In the genomic region with DNA sequence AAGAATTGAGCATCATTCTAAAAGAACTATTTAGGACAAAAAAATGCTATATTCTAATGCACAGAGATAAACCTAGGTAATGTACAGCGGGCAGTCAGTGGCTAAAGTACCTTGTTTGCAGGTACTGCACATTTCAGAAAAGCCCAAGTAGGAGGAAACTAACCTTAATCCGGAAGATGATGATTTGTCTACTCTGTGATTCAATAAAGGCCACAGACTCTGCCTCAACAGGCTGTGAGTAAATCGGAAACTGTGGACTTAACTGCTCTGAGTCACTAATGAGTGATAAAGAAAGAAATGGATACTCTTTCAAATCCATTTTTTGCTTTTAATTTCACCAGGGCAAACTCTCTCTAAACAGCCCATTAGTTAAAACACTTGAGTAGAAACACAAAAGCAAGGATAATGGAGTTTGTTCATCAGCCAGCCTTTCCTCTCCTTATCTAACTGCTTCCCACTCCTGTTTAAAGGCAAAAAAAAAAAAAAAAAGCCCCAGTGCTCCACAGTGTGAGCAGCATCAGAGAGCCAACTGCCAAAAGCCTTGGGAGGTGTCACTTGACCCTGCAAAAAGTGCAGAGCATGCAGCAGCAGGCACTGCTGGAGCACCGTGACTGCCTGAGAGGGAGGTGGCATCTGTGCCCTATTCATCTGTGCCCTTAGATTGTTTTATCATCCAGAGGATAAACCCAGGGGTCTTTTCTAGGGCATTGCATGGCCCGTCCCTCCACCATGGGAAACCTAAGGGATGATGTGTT, we compare ENCODE assay signal across 8 cellular contexts.
DNase-seq lines count a peak whose midpoint lies in the region; ATAC-seq and TF ChIP-seq lines count a peak whose summit lies in the region.

No MANE protein-coding gene starts in this region.

- peaks cover 3% of the 10 kb centered on the region for H3F3A ChIP-seq in smooth muscle cell (ENCODE audit: low read depth)

- no peak overlapping the region for H3K27ac Mint-ChIP-seq in activated naive CD4-positive, alpha-beta T cell treated with anti-CD3 and anti-CD28 coated beads, Interleukin-2, amount 50 U/mL, for 72 hours
- H3K27ac Mint-ChIP-seq in nephron progenitor cell: no peak overlapping the region
- H3K27ac Mint-ChIP-seq in naive thymus-derived CD4-positive, alpha-beta T cell: no peak overlapping the region

- CTCF ChIA-PET in OCI-LY7 (lab: Charles Lee; ENCODE audit: unreplicated experiment): no interaction called here
- CTCF ChIA-PET in naive thymus-derived CD4-positive, alpha-beta T cell (lab: Charles Lee): interaction anchor here (0.6 kb wide), 1 partner anchor 896 kb away, joined by 3 read pairs; no protein-coding TSS in a partner anchor

- no peaks in the 10 kb centered on the region for H3K36me3 ChIP-seq in OCI-LY7 (ENCODE audit: insufficient read depth, low read length)
- H3K36me3 ChIP-seq in smooth muscle cell (ENCODE audit: low read depth): no peaks in the 10 kb centered on the region
- no peaks in the 10 kb centered on the region for H3K36me3 ChIP-seq in naive thymus-derived CD4-positive, alpha-beta T cell (ENCODE audit: control insufficient read depth in 2 of 3, insufficient read depth in 3 of 3, low read length in 3 of 3)

- no peak overlapping the region for H3K4me3 ChIP-seq in OCI-LY7 (ENCODE audit: low read depth, low read length, poor library complexity, severe bottlenecking)
- no peak overlapping the region for H3K4me3 ChIP-seq in smooth muscle cell
- no peak overlapping the region for H3K4me3 ChIP-seq in naive thymus-derived CD4-positive, alpha-beta T cell (ENCODE audit: low read length)

- TF ChIP-seq CTCF in OCI-LY7 (conservative IDR thresholded peaks at IDR 0.05; ENCODE audit: low read length) (no peak), smooth muscle cell (IDR thresholded peaks at IDR 0.05; ENCODE audit: borderline replicate concordance, insufficient read depth, poor library complexity, severe bottlenecking) (no peak), nephron progenitor cell (IDR thresholded peaks at IDR 0.05) (no peak)

- H4K20me1 ChIP-seq in OCI-LY7 (ENCODE audit: insufficient read depth, low read length): no peaks in the 10 kb centered on the region
- no peaks in the 10 kb centered on the region for H4K20me1 ChIP-seq in smooth muscle cell (ENCODE audit: low read depth)

- H3K9me3 Mint-ChIP-seq in activated naive CD4-positive, alpha-beta T cell treated with anti-CD3 and anti-CD28 coated beads, Interleukin-2, amount 50 U/mL, for 72 hours: no peaks in the 10 kb centered on the region
- H3K9me3 Mint-ChIP-seq in nephron progenitor cell: no peaks in the 10 kb centered on the region
- H3K9me3 Mint-ChIP-seq in naive thymus-derived CD4-positive, alpha-beta T cell: no peaks in the 10 kb centered on the region

- H3K4me3 Mint-ChIP-seq in nephron progenitor cell: no peak overlapping the region
- H3K4me3 Mint-ChIP-seq in naive thymus-derived CD4-positive, alpha-beta T cell: no peak overlapping the region

- peaks cover 12% of the 10 kb centered on the region for H3K27me3 Mint-ChIP-seq in nephron progenitor cell (ENCODE audit: low read depth, poor library complexity)
- H3K27me3 Mint-ChIP-seq in naive thymus-derived CD4-positive, alpha-beta T cell: peaks cover 8 to 26% (median 17%) of the 10 kb centered on the region in 5 donors

- POLR2A ChIA-PET in OCI-LY7 (lab: Charles Lee): interaction anchor here (0.7 to 0.8 kb wide), 2 partner anchors 11 to 48 kb away, joined by 3 read pairs; no protein-coding TSS in a partner anchor
- POLR2A ChIA-PET in naive thymus-derived CD4-positive, alpha-beta T cell (lab: Charles Lee): no interaction called here

- H3K27me3 ChIP-seq in smooth muscle cell (ENCODE audit: low read depth): no peaks in the 10 kb centered on the region
- no peaks in the 10 kb centered on the region for H3K27me3 ChIP-seq in naive thymus-derived CD4-positive, alpha-beta T cell (ENCODE audit: control insufficient read depth in 2 of 2, insufficient read depth in 2 of 2, low read length in 2 of 2)

- peak overlapping the region; percentile 57; the same call in 1 of the 2 replicates for H2AFZ ChIP-seq in OCI-LY7 (ENCODE audit: low read length)
- H2AFZ ChIP-seq in smooth muscle cell (ENCODE audit: low read depth): no peak overlapping the region

- H3K79me2 ChIP-seq in OCI-LY7 (ENCODE audit: insufficient read depth, low read depth, low read length) (no peaks in the 10 kb centered on the region), smooth muscle cell (ENCODE audit: low read depth) (no peaks in the 10 kb centered on the region)

- H3K4me2 ChIP-seq in OCI-LY7 (ENCODE audit: low read length): no peak overlapping the region
- peak overlapping the region; percentile 49 for H3K4me2 ChIP-seq in smooth muscle cell

- peaks cover 9% of the 10 kb centered on the region for H3K4me1 Mint-ChIP-seq in nephron progenitor cell
- H3K4me1 Mint-ChIP-seq in naive thymus-derived CD4-positive, alpha-beta T cell: peaks cover 0 to 1% (median 0%) of the 10 kb centered on the region in 7 donors

- H3K27ac ChIP-seq in OCI-LY7 (ENCODE audit: low read depth, low read length, poor library complexity, severe bottlenecking) (no peak overlapping the region), smooth muscle cell (ENCODE audit: low read depth) (peak overlapping the region; percentile 49)
- no peak overlapping the region for H3K27ac ChIP-seq in naive thymus-derived CD4-positive, alpha-beta T cell (ENCODE audit: low read depth, low read length)

- no peaks in the 10 kb centered on the region for H3K4me1 ChIP-seq in OCI-LY7 (ENCODE audit: insufficient read depth, low read length, poor library complexity, severe bottlenecking)
- H3K4me1 ChIP-seq in smooth muscle cell (ENCODE audit: low read depth): peaks cover 25% of the 10 kb centered on the region
- no peaks in the 10 kb centered on the region for H3K4me1 ChIP-seq in naive thymus-derived CD4-positive, alpha-beta T cell (ENCODE audit: control insufficient read depth in 2 of 2, insufficient read depth in 2 of 2, low read length in 2 of 2)

- ATAC-seq in activated naive CD4-positive, alpha-beta T cell treated with anti-CD3 and anti-CD28 coated beads, Interleukin-2, amount 50 U/mL, for 72 hours: peak; percentile 87 to 95
- peak; percentile 96 for ATAC-seq in HG02973 (IDR thresholded peaks at IDR 0.05; ENCODE audit: unreplicated experiment)
- ATAC-seq in naive thymus-derived CD4-positive, alpha-beta T cell: no peak

- WGBS in smooth muscle cell (ENCODE audit: low lambda C conversion rate): 46% methylated on average over 5 of the region's 5 CpGs

- intact Hi-C loops in OCI-LY7 (cut with micrococcal nuclease; ENCODE audit: unreplicated experiment): no loop called here
- intact Hi-C loops in naive thymus-derived CD4-positive, alpha-beta T cell (cut with micrococcal nuclease): no loop called here

- peaks cover 3% of the 10 kb centered on the region; the same call in 1 of the 2 replicates for H3K9me2 ChIP-seq in OCI-LY7 (ENCODE audit: insufficient read depth, low read length)

- DNase-seq in activated naive CD4-positive, alpha-beta T cell treated with anti-CD3 and anti-CD28 coated beads, Interleukin-2, amount 50 U/mL, for 72 hours (ENCODE audit: low spot score in 2 of 2): peak in 1 of 2 donors; percentile 8
- no peak for DNase-seq in activated naive CD4-positive, alpha-beta T cell treated with anti-CD3 and anti-CD28 coated beads, Interleukin-2, amount 50 U/mL, for 16 hours
- DNase-seq in OCI-LY7 (ENCODE audit: low spot score) (no peak), smooth muscle cell (lab: John Stamatoyannopoulos, UW; ENCODE audit: unreplicated experiment) (no peak), nephron progenitor cell (no peak), mesenteric fat pad (ENCODE audit: low spot score) (no peak)
- no peak for DNase-seq in naive thymus-derived CD4-positive, alpha-beta T cell

- H3K9ac ChIP-seq in smooth muscle cell (ENCODE audit: low read depth): no peak overlapping the region

- no TSS peak for BruUV-seq in OCI-LY7 (replicated peaks; lab: Mats Ljungman, UMichigan)

- H3K36me3 Mint-ChIP-seq in activated naive CD4-positive, alpha-beta T cell treated with anti-CD3 and anti-CD28 coated beads, Interleukin-2, amount 50 U/mL, for 72 hours: no peaks in the 10 kb centered on the region
- H3K36me3 Mint-ChIP-seq in nephron progenitor cell (ENCODE audit: low read depth): no peaks in the 10 kb centered on the region
- no peaks in the 10 kb centered on the region for H3K36me3 Mint-ChIP-seq in naive thymus-derived CD4-positive, alpha-beta T cell

- H3K9me3 ChIP-seq in OCI-LY7 (ENCODE audit: low read length) (no peaks in the 10 kb centered on the region), smooth muscle cell (replicated peaks; ENCODE audit: low read depth) (no peaks in the 10 kb centered on the region)
- H3K9me3 ChIP-seq in naive thymus-derived CD4-positive, alpha-beta T cell (ENCODE audit: control insufficient read depth in 2 of 3, low read length in 3 of 3): no peaks in the 10 kb centered on the region
